Comparison of ENCODE assay signal across 20 cellular contexts in genomic region chr21:42426424-42426823, GRCh38. TPM values are rescaled to one million over a fixed set of nuclear protein-coding genes. Genes with fewer than 3 reads are reported as not detected.
DNase-seq lines count a peak whose midpoint lies in the region; ATAC-seq and TF ChIP-seq lines count a peak whose summit lies in the region.
"Had no signal": no experiment of that assay in that cellular context is flagged by ENCODE, and none has a peak within 500 bp of the region (broad histone marks: within the 10 kb centered on the region; RNA-seq: fewer than 3 reads in every experiment).

No MANE protein-coding gene starts in this region.

- H3K27ac Mint-ChIP-seq in stimulated activated naive CD8-positive, alpha-beta T cell treated with anti-CD3 and anti-CD28 coated beads, Interleukin-15, Interleukin-2, amounts not matched to agents 100 ng/mL and 50 ng/mL, for 24 hours = peak overlapping the region; percentile 87
- H3K27ac Mint-ChIP-seq in activated naive CD8-positive, alpha-beta T cell treated with anti-CD3 and anti-CD28 coated beads, Interleukin-2, amount 10 ng/mL, durations not matched to agents 7 days and 5 days = peak overlapping the region; percentile 43
- H3K27ac Mint-ChIP-seq in CD14-positive monocyte (peak overlapping the region in 1 of 7 donors; percentile 21), endothelial cell (ENCODE audit: unreplicated experiment) (no peak overlapping the region)

- no peaks in the 10 kb centered on the region for H3K9me3 Mint-ChIP-seq in stimulated activated naive CD8-positive, alpha-beta T cell treated with anti-CD3 and anti-CD28 coated beads, Interleukin-15, Interleukin-2, amounts not matched to agents 100 ng/mL and 50 ng/mL, for 24 hours
- peaks cover under 1% of the 10 kb centered on the region for H3K9me3 Mint-ChIP-seq in activated naive CD8-positive, alpha-beta T cell treated with anti-CD3 and anti-CD28 coated beads, Interleukin-2, amount 10 ng/mL, durations not matched to agents 7 days and 5 days
- H3K9me3 Mint-ChIP-seq in CD14-positive monocyte (peaks cover 0 to 3% (median 0%) of the 10 kb centered on the region in 7 donors), endothelial cell (ENCODE audit: unreplicated experiment) (no peaks in the 10 kb centered on the region)

- peak overlapping the region; percentile 73 for H3K4me3 Mint-ChIP-seq in stimulated activated naive CD8-positive, alpha-beta T cell treated with anti-CD3 and anti-CD28 coated beads, Interleukin-15, Interleukin-2, amounts not matched to agents 100 ng/mL and 50 ng/mL, for 24 hours
- peak overlapping the region; percentile 69 for H3K4me3 Mint-ChIP-seq in activated naive CD8-positive, alpha-beta T cell treated with anti-CD3 and anti-CD28 coated beads, Interleukin-2, amount 10 ng/mL, durations not matched to agents 7 days and 5 days
- H3K4me3 Mint-ChIP-seq in CD14-positive monocyte = no peak overlapping the region
- H3K4me3 Mint-ChIP-seq in endothelial cell (ENCODE audit: unreplicated experiment) = no peak overlapping the region
- H3K4me3 Mint-ChIP-seq: brain; stimulated activated memory B cell treated with anti-CD40 and anti-IgM and Interleukin-4, amounts not matched to agents 10 μg/mL and 1 μg/mL and 100 μg/mL, for 72 hours had no signal

- intact Hi-C loops in CD14-positive monocyte (cut with micrococcal nuclease) = no loop called here

- no peak overlapping the region for H3K4me3 ChIP-seq in foreskin fibroblast (ENCODE audit: low read depth in 1 of 2, low read length in 2 of 2)
- H3K4me3 ChIP-seq: HAP-1, SK-N-MC, transverse colon had no signal

- no peak for ATAC-seq in stimulated activated naive CD8-positive, alpha-beta T cell treated with anti-CD3 and anti-CD28 coated beads, Interleukin-15, Interleukin-2, amounts not matched to agents 100 U/mL and 50 U/mL, for 24 hours
- ATAC-seq in activated naive CD8-positive, alpha-beta T cell treated with anti-CD3 and anti-CD28 coated beads, Interleukin-2, amount 10 ng/mL, durations not matched to agents 7 days and 5 days (ENCODE audit: low read depth) = no peak
- ATAC-seq: left ventricle myocardium superior; stimulated activated memory B cell treated with anti-CD40 and anti-IgM and Interleukin-4, amounts not matched to agents 10 μg/mL and 1 μg/mL and 100 μg/mL, for 72 hours had no signal

- H3K36me3 Mint-ChIP-seq in stimulated activated naive CD8-positive, alpha-beta T cell treated with anti-CD3 and anti-CD28 coated beads, Interleukin-15, Interleukin-2, amounts not matched to agents 100 ng/mL and 50 ng/mL, for 24 hours (ENCODE audit: low read depth) = peaks cover 74% of the 10 kb centered on the region
- peaks cover 71% of the 10 kb centered on the region for H3K36me3 Mint-ChIP-seq in activated naive CD8-positive, alpha-beta T cell treated with anti-CD3 and anti-CD28 coated beads, Interleukin-2, amount 10 ng/mL, durations not matched to agents 7 days and 5 days
- H3K36me3 Mint-ChIP-seq in CD14-positive monocyte (no peaks in the 10 kb centered on the region), endothelial cell (ENCODE audit: low read depth, unreplicated experiment) (no peaks in the 10 kb centered on the region)
- H3K36me3 Mint-ChIP-seq: brain; stimulated activated memory B cell treated with anti-CD40 and anti-IgM and Interleukin-4, amounts not matched to agents 10 μg/mL and 1 μg/mL and 100 μg/mL, for 72 hours had no signal

- peaks cover 64% of the 10 kb centered on the region for H3K4me1 Mint-ChIP-seq in stimulated activated naive CD8-positive, alpha-beta T cell treated with anti-CD3 and anti-CD28 coated beads, Interleukin-15, Interleukin-2, amounts not matched to agents 100 ng/mL and 50 ng/mL, for 24 hours (ENCODE audit: low read depth)
- peaks cover 52% of the 10 kb centered on the region for H3K4me1 Mint-ChIP-seq in activated naive CD8-positive, alpha-beta T cell treated with anti-CD3 and anti-CD28 coated beads, Interleukin-2, amount 10 ng/mL, durations not matched to agents 7 days and 5 days
- H3K4me1 Mint-ChIP-seq in CD14-positive monocyte (peaks cover 38% of the 10 kb centered on the region), endothelial cell (ENCODE audit: unreplicated experiment) (peaks cover 16% of the 10 kb centered on the region)

- H3K27me3 Mint-ChIP-seq in stimulated activated naive CD8-positive, alpha-beta T cell treated with anti-CD3 and anti-CD28 coated beads, Interleukin-15, Interleukin-2, amounts not matched to agents 100 ng/mL and 50 ng/mL, for 24 hours = no peaks in the 10 kb centered on the region
- no peaks in the 10 kb centered on the region for H3K27me3 Mint-ChIP-seq in activated naive CD8-positive, alpha-beta T cell treated with anti-CD3 and anti-CD28 coated beads, Interleukin-2, amount 10 ng/mL, durations not matched to agents 7 days and 5 days
- H3K27me3 Mint-ChIP-seq in CD14-positive monocyte (ENCODE audit: low read depth in 3 of 3) (peaks cover 0 to 8% (median 6%) of the 10 kb centered on the region in 3 donors), endothelial cell (ENCODE audit: unreplicated experiment) (peaks cover 10% of the 10 kb centered on the region)

- POLR2A ChIA-PET in activated naive CD8-positive, alpha-beta T cell treated with anti-CD3 and anti-CD28 coated beads, Interleukin-2, amount 10 ng/mL, durations not matched to agents 7 days and 5 days (lab: Charles Lee) = interaction anchor here (0.7 to 12.9 kb wide), 4 partner anchors 10 to 33 kb away, joined by 3 to 182 read pairs (median 4); partner anchors contain the start of gene UBASH3A

- DNase-seq in DMS 273 (lab: John Stamatoyannopoulos, UW; ENCODE audit: unreplicated experiment) = peak; percentile 41
- DNase-seq in DMS 273 treated with DMSO at 0.1 percent for 48 hours (lab: John Stamatoyannopoulos, UW) = no peak
- no peak for DNase-seq in stimulated activated naive CD8-positive, alpha-beta T cell treated with anti-CD3 and anti-CD28 coated beads, Interleukin-15, Interleukin-2, amounts not matched to agents 100 U/mL and 50 U/mL, for 24 hours
- DNase-seq in activated naive CD8-positive, alpha-beta T cell treated with anti-CD3 and anti-CD28 coated beads, Interleukin-2, amount 10 ng/mL, durations not matched to agents 7 days and 5 days = no peak
- no peak for DNase-seq in foreskin fibroblast
- no peak for DNase-seq in CD14-positive monocyte (ENCODE audit: low spot score)
- no peak for DNase-seq in endothelial cell (ENCODE audit: low spot score)
- DNase-seq: activated gamma-delta T cell, cortex of kidney, erythroblast, left ventricle myocardium superior, NCI-H1436 treated with DMSO at 0.1 percent for 48 hours had no signal

- TF ChIP-seq CTCF in foreskin fibroblast (IDR thresholded peaks at IDR 0.05; ENCODE audit: low read depth, low read length) (no peak), CD14-positive monocyte (IDR thresholded peaks at IDR 0.05) (no peak), endothelial cell (IDR thresholded peaks at IDR 0.05; ENCODE audit: unreplicated experiment) (no peak)

RNA-seq across cellular contexts. Expression of gene UBASH3A, which starts 22.7 kb away (rescaled TPM):
- total RNA-seq in activated naive CD8-positive, alpha-beta T cell treated with anti-CD3 and anti-CD28 coated beads, Interleukin-2, amount 10 ng/mL, durations not matched to agents 7 days and 5 days = 10 to 100 TPM; 77.8 to 80.2 TPM
- not detected for polyA plus RNA-seq in CD14-positive monocyte
- total RNA-seq in endothelial cell (ENCODE audit: unreplicated experiment) = not detected
- total RNA-seq: HT1080, left ventricle myocardium superior had no signal

RNA-seq across cellular contexts. Expression of gene TMPRSS3, which starts 30.6 kb away (rescaled TPM):
- 10 to 100 TPM in 1 of 2 experiments, 1 to 10 TPM in 1; 7.8 to 10.7 TPM for total RNA-seq in activated naive CD8-positive, alpha-beta T cell treated with anti-CD3 and anti-CD28 coated beads, Interleukin-2, amount 10 ng/mL, durations not matched to agents 7 days and 5 days
- polyA plus RNA-seq in CD14-positive monocyte = under 1 TPM in 1 of 2 donors, not detected in 1; 0.30 TPM
- not detected for total RNA-seq in endothelial cell (ENCODE audit: unreplicated experiment)
- total RNA-seq: HT1080, left ventricle myocardium superior, posterior vena cava had no signal

Comparison
In these comparisons a context has a peak if more than half of its experiments do, and no peak if none do; other contexts are left out.
1. H3K4me3 Mint-ChIP-seq: peak in stimulated activated naive CD8-positive, alpha-beta T cell treated with anti-CD3 and anti-CD28 coated beads, Interleukin-15, Interleukin-2, amounts not matched to agents 100 ng/mL and 50 ng/mL, for 24 hours (single experiment) and activated naive CD8-positive, alpha-beta T cell treated with anti-CD3 and anti-CD28 coated beads, Interleukin-2, amount 10 ng/mL, durations not matched to agents 7 days and 5 days (single experiment); none in CD14-positive monocyte (0 of 2) and endothelial cell (single experiment).
2. RNA of gene UBASH3A, which starts 22.7 kb away (total RNA-seq): 77.8 to 80.2 TPM in activated naive CD8-positive, alpha-beta T cell treated with anti-CD3 and anti-CD28 coated beads, Interleukin-2, amount 10 ng/mL, durations not matched to agents 7 days and 5 days; not detected in endothelial cell (single experiment); every median in the first group is over 10 times any median in the second.